In genomic region chr10:125157473-125157865, GRCh38 we compare ENCODE assay signal across 9 cellular contexts. TPM values are rescaled to one million over a fixed set of nuclear protein-coding genes. Genes with fewer than 3 reads are reported as not detected.
DNase-seq lines count a peak whose midpoint lies in the region; ATAC-seq, FAIRE-seq and TF ChIP-seq lines count a peak whose summit lies in the region.
"Had no signal": no experiment of that assay in that cellular context is flagged by ENCODE, and none has a peak within 500 bp of the region (broad histone marks: within the 10 kb centered on the region; RNA-seq: fewer than 3 reads in every experiment).

No MANE protein-coding gene starts in this region.

- no peak for TF ChIP-seq CTCF in AG09309 (IDR thresholded peaks at IDR 0.05; ENCODE audit: control insufficient read depth, insufficient read depth, low read depth, low read length, missing control alignments)

- peak overlapping the region; percentile 88 for H3K9ac ChIP-seq in HUES48 (ENCODE audit: low read depth, low read length)

- no peak for FAIRE-seq in urothelium cell line (lab: Jason Lieb, UNC)

- H3K36me3 Mint-ChIP-seq in naive thymus-derived CD8-positive, alpha-beta T cell = peaks cover 0 to 3% (median 0%) of the 10 kb centered on the region in 3 donors
- no peaks in the 10 kb centered on the region for H3K36me3 Mint-ChIP-seq in effector memory CD8-positive, alpha-beta T cell (ENCODE audit: insufficient read depth)

- DNase-seq in AG09309 (ENCODE audit: low read depth) = no peak
- peak; percentile 30 for DNase-seq in dermis blood vessel endothelial cell
- no peak for DNase-seq in naive thymus-derived CD8-positive, alpha-beta T cell
- DNase-seq in hippocampal formation (lab: John Stamatoyannopoulos, UW) = no peak
- DNase-seq in effector memory CD8-positive, alpha-beta T cell = no peak
- DNase-seq in urothelium cell line (ENCODE audit: low spot score) = no peak
- no peak for DNase-seq in activated CD4-positive, CD25-positive, alpha-beta regulatory T cell treated with anti-CD3 and anti-CD28 coated beads, Interleukin-2, amount 50 U/mL, for 72 hours
- DNase-seq: activated CD8-positive, alpha-beta memory T cell treated with anti-CD3 and anti-CD28 coated beads, Interleukin-2, amount 50 U/mL, for 4 hours had no signal

- H3K27me3 ChIP-seq in HUES48 (ENCODE audit: control insufficient read depth, insufficient read depth, low read length) = no peaks in the 10 kb centered on the region

- peak overlapping the region; percentile 21 for H3K4me3 ChIP-seq in AG09309 (ENCODE audit: control insufficient read depth, low read depth, low read length)
- H3K4me3 ChIP-seq in HUES48 (ENCODE audit: low read depth, low read length) = peak overlapping the region; percentile 80

- peaks cover 47% of the 10 kb centered on the region for H3K4me1 ChIP-seq in HUES48 (ENCODE audit: control insufficient read depth, insufficient read depth, low read length)

- H3K4me1 Mint-ChIP-seq in naive thymus-derived CD8-positive, alpha-beta T cell = peaks cover 0 to 53% (median 2%) of the 10 kb centered on the region in 4 donors
- H3K4me1 Mint-ChIP-seq in effector memory CD8-positive, alpha-beta T cell (ENCODE audit: low read depth in 2 of 2) = peaks cover 2 to 12% of the 10 kb centered on the region in 2 donors

- peaks cover 39 to 66% (median 53%) of the 10 kb centered on the region in 5 donors for H3K27me3 Mint-ChIP-seq in naive thymus-derived CD8-positive, alpha-beta T cell
- peaks cover 46 to 73% of the 10 kb centered on the region in 2 donors for H3K27me3 Mint-ChIP-seq in effector memory CD8-positive, alpha-beta T cell

- H3K27ac Mint-ChIP-seq in naive thymus-derived CD8-positive, alpha-beta T cell = peak overlapping the region in 1 of 10 donors; percentile 49
- no peak overlapping the region for H3K27ac Mint-ChIP-seq in effector memory CD8-positive, alpha-beta T cell

- no peaks in the 10 kb centered on the region for H3K36me3 ChIP-seq in HUES48 (ENCODE audit: control insufficient read depth, insufficient read depth, low read length)

- POLR2A ChIA-PET in naive thymus-derived CD8-positive, alpha-beta T cell (lab: Charles Lee) = no interaction called here

- no peaks in the 10 kb centered on the region for H3K9me3 ChIP-seq in HUES48 (ENCODE audit: control insufficient read depth, insufficient read depth, low read length)

- peak overlapping the region; percentile 92 for H3K27ac ChIP-seq in HUES48 (ENCODE audit: low read depth, low read length)

- ATAC-seq in naive thymus-derived CD8-positive, alpha-beta T cell = no peak
- ATAC-seq in effector memory CD8-positive, alpha-beta T cell (replicated peaks) = no peak

- H3K4me3 Mint-ChIP-seq in naive thymus-derived CD8-positive, alpha-beta T cell = peak overlapping the region in 6 of 10 donors; percentile 11 to 72 (median 44)
- H3K4me3 Mint-ChIP-seq in effector memory CD8-positive, alpha-beta T cell = peak overlapping the region in 1 of 2 donors; percentile 41

- H3K9me3 Mint-ChIP-seq in naive thymus-derived CD8-positive, alpha-beta T cell = peaks cover 0 to 4% (median 0%) of the 10 kb centered on the region in 9 donors
- no peaks in the 10 kb centered on the region for H3K9me3 Mint-ChIP-seq in effector memory CD8-positive, alpha-beta T cell

RNA-seq across cellular contexts. Expression of gene CTBP2, which starts 2.9 kb away (rescaled TPM):
- total RNA-seq in dermis blood vessel endothelial cell = 112 and 148 TPM in 2 replicates
- total RNA-seq in naive thymus-derived CD8-positive, alpha-beta T cell = under 1 TPM; 0.33 to 0.99 TPM
- 1 to 10 TPM in 1 of 3 donors, under 1 TPM in 2; 0.05 to 3.1 (median 0.42) TPM for polyA plus RNA-seq in naive thymus-derived CD8-positive, alpha-beta T cell

Comparison
In these comparisons a context has a peak if more than half of its experiments do, and no peak if none do; other contexts are left out.
1. RNA of gene CTBP2, which starts 2.9 kb away (total RNA-seq): 112 to 148 TPM in dermis blood vessel endothelial cell; 0.33 to 0.99 TPM in naive thymus-derived CD8-positive, alpha-beta T cell; every median in the first group is over 10 times any median in the second.